In genomic region chr14:34539407-34540180, GRCh38 we compare ENCODE assay signal across 1 cellular context.
TF ChIP-seq lines count a peak whose summit lies in the region.

Gene EAPP, minus strand, starts transcription at chr14:34539701. Its CDS starts 73 bp downstream, at chr14:34539628.

TF ChIP-seq in HepG2, 621 proteins besides CTCF, POLR2A, EP300 and RAD21 (continued from another document and continues in another):
- TF ChIP-seq ZXDC (CRISPR knock-in tag; IDR thresholded peaks at IDR 0.05): peak; percentile 70; the same call in 1 of the 2 replicates
- no peak for TF ChIP-seq SYNCRIP (IDR thresholded peaks at IDR 0.05; ENCODE audit: insufficient read depth, low read depth, low read length)
- peak; percentile 81 for TF ChIP-seq DBP (CRISPR knock-in tag; IDR thresholded peaks at IDR 0.05; ENCODE audit: not compliant biosample characterization)
- no peak for TF ChIP-seq KAT2B (IDR thresholded peaks at IDR 0.05; ENCODE audit: borderline replicate concordance, low read depth, low read length)
- TF ChIP-seq AGO1 (IDR thresholded peaks at IDR 0.05; ENCODE audit: low read depth, low read length, poor library complexity, severe bottlenecking): peak; percentile 94
- TF ChIP-seq SNAPC4 (CRISPR knock-in tag; IDR thresholded peaks at IDR 0.05): peak; percentile 98
- peak; percentile 99 for TF ChIP-seq MXD3 (CRISPR knock-in tag; IDR thresholded peaks at IDR 0.05)
- TF ChIP-seq FOSL1 (CRISPR knock-in tag; IDR thresholded peaks at IDR 0.05; ENCODE audit: borderline replicate concordance): no peak; the same call in 1 of the 2 replicates
- peak; percentile 99 for TF ChIP-seq ZBTB7B (CRISPR knock-in tag; IDR thresholded peaks at IDR 0.05)
- TF ChIP-seq TEF (CRISPR knock-in tag; IDR thresholded peaks at IDR 0.05): peak; percentile 65; the same call in 1 of the 2 replicates
- TF ChIP-seq ZNF468 (CRISPR knock-in tag; IDR thresholded peaks at IDR 0.05): peak; percentile 96; the same call in 1 of the 2 replicates
- peak; percentile 92; the same call in 1 of the 2 replicates for TF ChIP-seq ZNF296 (CRISPR knock-in tag; conservative IDR thresholded peaks at IDR 0.05)
- peak; percentile 85 for TF ChIP-seq GMEB2 (CRISPR knock-in tag; IDR thresholded peaks at IDR 0.05; ENCODE audit: low read depth)
- peak; percentile 99 for TF ChIP-seq ZNF333 (CRISPR knock-in tag; IDR thresholded peaks at IDR 0.05; ENCODE audit: borderline replicate concordance)
- 0 out of 2 replicates have a peak, but pooled peaks have one; percentile 84 for TF ChIP-seq ZSCAN5A (CRISPR knock-in tag; IDR thresholded peaks at IDR 0.05; ENCODE audit: borderline replicate concordance)
- no peak for TF ChIP-seq PCBP2 (optimal IDR thresholded peaks at IDR 0.05; ENCODE audit: low read depth, low read length, poor library complexity, severe bottlenecking)
- TF ChIP-seq KDM5B (CRISPR knock-in tag; IDR thresholded peaks at IDR 0.05; ENCODE audit: borderline replicate concordance): peak; percentile 99
- peak; percentile 84 for TF ChIP-seq HOMEZ (CRISPR knock-in tag; IDR thresholded peaks at IDR 0.05; ENCODE audit: low read depth)
- no peak for TF ChIP-seq ZFP36 (IDR thresholded peaks at IDR 0.05; ENCODE audit: borderline replicate concordance, low read depth, low read length, partially characterized antibody)
- TF ChIP-seq ZNF496 (CRISPR knock-in tag; IDR thresholded peaks at IDR 0.05; ENCODE audit: insufficient replicate concordance): no peak
- peak; percentile 94 for TF ChIP-seq ZNF30 (CRISPR knock-in tag; IDR thresholded peaks at IDR 0.05)
- TF ChIP-seq HNF4G (IDR thresholded peaks at IDR 0.05; ENCODE audit: borderline replicate concordance, low read depth, low read length): peak; percentile 64; the same call in 1 of the 2 replicates
- TF ChIP-seq HNF4G (CRISPR knock-in tag; IDR thresholded peaks at IDR 0.05; ENCODE audit: borderline replicate concordance, low read depth): peak; percentile 80; the same call in 1 of the 2 replicates
- no peak for TF ChIP-seq CHCHD3 (CRISPR knock-in tag; IDR thresholded peaks at IDR 0.05)
- no peak for TF ChIP-seq MAFG (CRISPR knock-in tag; IDR thresholded peaks at IDR 0.05)
- TF ChIP-seq ZNF720 (CRISPR knock-in tag; IDR thresholded peaks at IDR 0.05): 0 out of 2 replicates have a peak, but pooled peaks have one; percentile 75
- TF ChIP-seq ZNF598 (CRISPR knock-in tag; IDR thresholded peaks at IDR 0.05; ENCODE audit: borderline replicate concordance): peak; percentile 100
- TF ChIP-seq HNRNPL (IDR thresholded peaks at IDR 0.05; ENCODE audit: low read depth, low read length): peak; percentile 76
- peak; percentile 96 for TF ChIP-seq MYC (CRISPR knock-in tag; IDR thresholded peaks at IDR 0.05; ENCODE audit: borderline replicate concordance)
- TF ChIP-seq ZNF597 (CRISPR knock-in tag; IDR thresholded peaks at IDR 0.05): 0 out of 2 replicates have a peak, but pooled peaks have one; percentile 86
- peak; percentile 66; the same call in 1 of the 2 replicates for TF ChIP-seq ZNF3 (CRISPR knock-in tag; IDR thresholded peaks at IDR 0.05)
- peak; percentile 99 for TF ChIP-seq ZNF709 (CRISPR knock-in tag; IDR thresholded peaks at IDR 0.05)
- TF ChIP-seq ZNF770 (CRISPR knock-in tag; IDR thresholded peaks at IDR 0.05): no peak; the same call in 1 of the 2 replicates
- no peak for TF ChIP-seq ZBTB34 (CRISPR knock-in tag; IDR thresholded peaks at IDR 0.05)
- peak; percentile 81 for TF ChIP-seq MNT (IDR thresholded peaks at IDR 0.05)
